8 cellular contexts compared by ENCODE assay signal in the genomic region with DNA sequence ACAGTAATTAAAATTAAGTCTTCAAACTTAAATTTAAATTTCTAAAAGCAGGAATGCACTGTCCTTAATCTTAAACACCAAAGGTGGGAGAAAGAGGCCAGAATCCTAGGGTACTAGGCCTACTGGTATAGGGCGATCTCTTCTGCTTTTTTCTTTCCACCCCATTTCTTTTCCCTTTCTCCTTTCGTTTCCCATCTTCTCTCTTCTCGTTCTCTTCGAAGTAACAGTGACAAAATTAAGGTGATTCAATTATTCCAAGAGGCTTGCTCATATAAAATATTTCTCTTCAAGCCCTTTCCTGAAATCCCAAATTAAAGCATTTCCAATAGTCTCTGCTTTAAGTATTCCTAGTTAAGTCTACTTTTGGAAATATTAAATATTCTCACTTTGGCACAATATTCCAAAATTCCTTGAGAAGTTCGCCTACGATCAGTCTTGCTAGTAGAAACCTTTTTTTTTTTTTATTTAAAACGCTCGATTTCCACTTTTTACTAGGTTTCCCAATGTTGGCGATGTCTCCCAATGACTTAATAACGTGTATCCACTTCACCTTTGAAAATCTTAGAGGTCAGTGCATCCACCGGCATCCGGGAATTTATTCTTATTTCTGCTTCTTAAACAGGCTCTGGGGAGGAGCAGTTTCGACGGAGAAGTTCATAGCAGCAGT. TPM values are rescaled to one million over a fixed set of nuclear protein-coding genes. Genes with fewer than 3 reads are reported as not detected.
DNase-seq lines count a peak whose midpoint lies in the region; ATAC-seq and TF ChIP-seq lines count a peak whose summit lies in the region.

No MANE protein-coding gene starts in this region.

- BruUV-seq in MCF 10A (replicated peaks; lab: Mats Ljungman, UMichigan), result TSS peak; percentile 84

- no peak for DNase-seq in stimulated activated naive CD8-positive, alpha-beta T cell treated with anti-CD3 and anti-CD28 coated beads, Interleukin-15, Interleukin-2, amounts not matched to agents 100 U/mL and 50 U/mL, for 24 hours
- DNase-seq in MCF 10A (ENCODE audit: unreplicated experiment) (peak; percentile 1), mesothelial cell of epicardium (ENCODE audit: low spot score in 2 of 2, unreplicated experiment in 2 of 2) (no peak), SIG-M5 treated with dmso at 0.1 percent for 504 hours (lab: John Stamatoyannopoulos, UW; ENCODE audit: unreplicated experiment) (no peak), NCI-H1436 treated with DMSO at 0.1 percent for 48 hours (lab: John Stamatoyannopoulos, UW) (no peak)

- ATAC-seq in stimulated activated naive CD8-positive, alpha-beta T cell treated with anti-CD3 and anti-CD28 coated beads, Interleukin-15, Interleukin-2, amounts not matched to agents 100 U/mL and 50 U/mL, for 24 hours, result no peak
- ATAC-seq in HG02763 (IDR thresholded peaks at IDR 0.05; ENCODE audit: unreplicated experiment) (no peak), GM19324 (IDR thresholded peaks at IDR 0.05; ENCODE audit: low FRiP score, unreplicated experiment) (no peak)

- H3K4me3 Mint-ChIP-seq in stimulated activated naive CD8-positive, alpha-beta T cell treated with anti-CD3 and anti-CD28 coated beads, Interleukin-15, Interleukin-2, amounts not matched to agents 100 ng/mL and 50 ng/mL, for 24 hours, result peak overlapping the region; percentile 92
- H3K4me3 Mint-ChIP-seq in MCF 10A (ENCODE audit: unreplicated experiment) (peak overlapping the region; percentile 99), mesothelial cell of epicardium (peak overlapping the region; percentile 83)

- H3K27ac Mint-ChIP-seq in stimulated activated naive CD8-positive, alpha-beta T cell treated with anti-CD3 and anti-CD28 coated beads, Interleukin-15, Interleukin-2, amounts not matched to agents 100 ng/mL and 50 ng/mL, for 24 hours, result peak overlapping the region; percentile 98
- H3K27ac Mint-ChIP-seq in MCF 10A (ENCODE audit: low read depth, unreplicated experiment), result peak overlapping the region; percentile 66
- H3K27ac Mint-ChIP-seq in mesothelial cell of epicardium, result peak overlapping the region; percentile 97

- no peaks in the 10 kb centered on the region for H3K27me3 Mint-ChIP-seq in stimulated activated naive CD8-positive, alpha-beta T cell treated with anti-CD3 and anti-CD28 coated beads, Interleukin-15, Interleukin-2, amounts not matched to agents 100 ng/mL and 50 ng/mL, for 24 hours
- H3K27me3 Mint-ChIP-seq in MCF 10A (ENCODE audit: insufficient read depth, unreplicated experiment) (no peaks in the 10 kb centered on the region), mesothelial cell of epicardium (ENCODE audit: low read depth) (no peaks in the 10 kb centered on the region)

- peaks cover 51% of the 10 kb centered on the region for H3K4me1 Mint-ChIP-seq in stimulated activated naive CD8-positive, alpha-beta T cell treated with anti-CD3 and anti-CD28 coated beads, Interleukin-15, Interleukin-2, amounts not matched to agents 100 ng/mL and 50 ng/mL, for 24 hours (ENCODE audit: low read depth)
- H3K4me1 Mint-ChIP-seq in MCF 10A (ENCODE audit: insufficient read depth, unreplicated experiment), result peaks cover 30% of the 10 kb centered on the region
- peaks cover 38% of the 10 kb centered on the region for H3K4me1 Mint-ChIP-seq in mesothelial cell of epicardium

- CTCF ChIA-PET in MCF 10A (lab: Yijun Ruan, JAX), result no interaction called here

- H3K9me3 Mint-ChIP-seq in stimulated activated naive CD8-positive, alpha-beta T cell treated with anti-CD3 and anti-CD28 coated beads, Interleukin-15, Interleukin-2, amounts not matched to agents 100 ng/mL and 50 ng/mL, for 24 hours, result no peaks in the 10 kb centered on the region
- H3K9me3 Mint-ChIP-seq in MCF 10A (ENCODE audit: unreplicated experiment), result no peaks in the 10 kb centered on the region
- no peaks in the 10 kb centered on the region for H3K9me3 Mint-ChIP-seq in mesothelial cell of epicardium

- intact Hi-C loops in MCF 10A (cut with micrococcal nuclease), result no loop called here

- peaks cover 16% of the 10 kb centered on the region for H3K36me3 Mint-ChIP-seq in stimulated activated naive CD8-positive, alpha-beta T cell treated with anti-CD3 and anti-CD28 coated beads, Interleukin-15, Interleukin-2, amounts not matched to agents 100 ng/mL and 50 ng/mL, for 24 hours (ENCODE audit: low read depth)
- H3K36me3 Mint-ChIP-seq in MCF 10A (ENCODE audit: insufficient read depth, unreplicated experiment) (no peaks in the 10 kb centered on the region), mesothelial cell of epicardium (no peaks in the 10 kb centered on the region)

- TF ChIP-seq CTCF in MCF 10A (IDR thresholded peaks at IDR 0.05; ENCODE audit: unreplicated experiment) (no peak), mesothelial cell of epicardium (IDR thresholded peaks at IDR 0.05; ENCODE audit: unreplicated experiment) (no peak)

- POLR2A ChIA-PET in MCF 10A (lab: Yijun Ruan, JAX), result no interaction called here

RNA-seq across cellular contexts. Expression of gene LCOR, which starts 0.8 kb away (rescaled TPM):
- total RNA-seq in MCF 10A (2022), result 33.9 and 40.4 TPM in 2 replicates
- 65.8 to 70.9 TPM (median 68.2 TPM) in 3 replicates for total RNA-seq in mesothelial cell of epicardium
